ENCODE assay signal across 1 cellular context in the genomic region with DNA sequence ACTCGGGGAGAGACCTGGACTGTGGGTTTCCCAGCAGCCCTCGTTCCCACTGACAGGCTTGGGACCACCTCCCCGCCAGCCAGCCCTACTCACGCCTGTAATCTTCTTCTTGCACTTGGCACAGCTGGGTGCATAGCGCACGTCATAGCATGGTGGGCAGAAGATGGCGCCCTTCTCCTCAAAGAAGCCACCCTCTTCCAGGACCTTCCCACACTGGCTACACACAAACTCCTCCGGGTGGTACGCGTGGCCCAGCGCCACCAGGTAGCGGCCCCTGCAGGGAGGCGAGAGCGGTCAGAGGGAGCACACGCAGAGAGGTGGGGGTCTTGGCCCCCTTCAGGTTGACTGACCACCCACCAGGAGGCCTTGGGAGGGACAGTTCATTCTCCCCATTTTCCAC.
TF ChIP-seq lines count a peak whose summit lies in the region.

No MANE protein-coding gene starts in this region.

TF ChIP-seq in HepG2, 621 proteins besides CTCF, POLR2A, EP300 and RAD21:
- TF ChIP-seq ZNF501 (CRISPR knock-in tag; IDR thresholded peaks at IDR 0.05) (no peak), ZNF737 (CRISPR knock-in tag; IDR thresholded peaks at IDR 0.05; ENCODE audit: borderline replicate concordance) (no peak)
- TF ChIP-seq, protein P1, sequence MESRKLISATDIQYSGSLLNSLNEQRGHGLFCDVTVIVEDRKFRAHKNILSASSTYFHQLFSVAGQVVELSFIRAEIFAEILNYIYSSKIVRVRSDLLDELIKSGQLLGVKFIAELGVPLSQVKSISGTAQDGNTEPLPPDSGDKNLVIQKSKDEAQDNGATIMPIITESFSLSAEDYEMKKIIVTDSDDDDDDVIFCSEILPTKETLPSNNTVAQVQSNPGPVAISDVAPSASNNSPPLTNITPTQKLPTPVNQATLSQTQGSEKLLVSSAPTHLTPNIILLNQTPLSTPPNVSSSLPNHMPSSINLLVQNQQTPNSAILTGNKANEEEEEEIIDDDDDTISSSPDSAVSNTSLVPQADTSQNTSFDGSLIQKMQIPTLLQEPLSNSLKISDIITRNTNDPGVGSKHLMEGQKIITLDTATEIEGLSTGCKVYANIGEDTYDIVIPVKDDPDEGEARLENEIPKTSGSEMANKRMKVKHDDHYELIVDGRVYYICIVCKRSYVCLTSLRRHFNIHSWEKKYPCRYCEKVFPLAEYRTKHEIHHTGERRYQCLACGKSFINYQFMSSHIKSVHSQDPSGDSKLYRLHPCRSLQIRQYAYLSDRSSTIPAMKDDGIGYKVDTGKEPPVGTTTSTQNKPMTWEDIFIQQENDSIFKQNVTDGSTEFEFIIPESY (CRISPR knock-in tag; IDR thresholded peaks at IDR 0.05): peak; percentile 79
TF ChIP-seq in HepG2: peak in this region for 1.
